In genomic region chr12:5018677-5019076, GRCh38 we compare ENCODE assay signal across 8 cellular contexts. TPM values are rescaled to one million over a fixed set of nuclear protein-coding genes. Genes with fewer than 3 reads are reported as not detected.
"Had no signal": no experiment of that assay in that cellular context is flagged by ENCODE, and none has a peak within 500 bp of the region (broad histone marks: within the 10 kb centered on the region; RNA-seq: fewer than 3 reads in every experiment).

No MANE protein-coding gene starts in this region.

- H2AFZ ChIP-seq: GM23338 had no signal

- H3K4me3 ChIP-seq: GM23338 had no signal

- FAIRE-seq: H1, H54, HTR-8/SVneo had no signal

- H3K4me2 ChIP-seq: GM23338 had no signal

- DNase-seq: HCEC 1CT, IMR-90 had no signal

- H3K27ac Mint-ChIP-seq: GM23338, H9 had no signal

- H3K4me3 Mint-ChIP-seq: GM23338 had no signal

- H3K9me3 Mint-ChIP-seq: GM23338, H9 had no signal

RNA-seq across cellular contexts. Expression of gene KCNA5, which starts 25.0 kb away (rescaled TPM):
- total RNA-seq: HT-29, IMR-90 had no signal
- polyA plus RNA-seq: IMR-90 had no signal
